ENCODE assay signal across 24 cellular contexts in genomic region chr7:132720835-132721234, GRCh38.
"Had no signal": no experiment of that assay in that cellular context is flagged by ENCODE, and none has a peak within 500 bp of the region (broad histone marks: within the 10 kb centered on the region; RNA-seq: fewer than 3 reads in every experiment).

No MANE protein-coding gene starts in this region.

- DNase-seq: IMR-90, Karpas-422, KG1, MG63, NCI-H1092, NCI-H1105 treated with DMSO at 0.1 percent for 48 hours, NCI-H1417 treated with DMSO at 0.1 percent for 48 hours, NCI-H146, NCI-H1694 treated with DMSO at 0.1 percent for 48 hours, NCI-H1930, NCI-H2081, NCI-H2107, NCI-H2227 treated with DMSO at 0.1 percent for 48 hours, NCI-H510A, NCI-H524 treated with DMSO at 0.1 percent for 48 hours, NCI-H69, NCI-H774, PC-3, SIG-M5, SK-N-SH, SW 1271, T-cell had no signal

- H3K4me3 Mint-ChIP-seq: T-cell had no signal

- H3K4me2 ChIP-seq: SK-N-SH had no signal

- H3K9ac ChIP-seq: SK-N-SH had no signal

- H3K36me3 ChIP-seq: MG63 had no signal

- H3K4me3 ChIP-seq: MG63 had no signal

- H3K27ac Mint-ChIP-seq: T-cell had no signal

- ATAC-seq: Panc1, PC-3, Right ventricle myocardium inferior, T-cell had no signal

- H3K4me1 Mint-ChIP-seq: T-cell had no signal

- H3K27me3 ChIP-seq: MG63 had no signal

- H3K9me3 ChIP-seq: MG63 had no signal
